17 cellular contexts compared by ENCODE assay signal in genomic region chr6:21710908-21711627, GRCh38.
"Had no signal": no experiment of that assay in that cellular context is flagged by ENCODE, and none has a peak within 500 bp of the region (broad histone marks: within the 10 kb centered on the region; RNA-seq: fewer than 3 reads in every experiment).

No MANE protein-coding gene starts in this region.

- H3K27ac Mint-ChIP-seq: activated CD8-positive, alpha-beta memory T cell treated with anti-CD3 and anti-CD28 coated beads, Interleukin-2, amount 10 ng/mL, durations not matched to agents 7 days and 5 days; activated naive CD8-positive, alpha-beta T cell; activated T-cell treated with anti-CD3 and anti-CD28 coated beads, Interleukin-2, amount 50 U/mL, for 24 hours; dendritic cell treated with granulocyte-macrophage colony-stimulating factor and Interleukin-4, amounts not matched to agents 40 ng/mL and 50 ng/mL, for 4 days; natural killer cell treated with Interleukin-12 subunit alpha and Interleukin-12 subunit beta and Interleukin-15 and Interleukin-18, amount 100 ng/mL, for 72 hours; stimulated activated effector memory CD8-positive, alpha-beta T cell treated with anti-CD3 and anti-CD28 coated beads, Interleukin-12 subunit alpha, Interleukin-12 subunit beta, amount 100 ng/mL, for 72 hours had no signal

- DNase-seq: activated CD4-positive, alpha-beta T cell treated with anti-CD3 and anti-CD28 coated beads for 1 hour; activated CD4-positive, alpha-beta T cell treated with anti-CD3 and anti-CD28 coated beads, Interleukin-2, amount 50 U/mL, for 48 hours; activated CD8-positive, alpha-beta memory T cell treated with anti-CD3 and anti-CD28 coated beads, Interleukin-2, amount 10 ng/mL, durations not matched to agents 7 days and 5 days; activated effector memory CD4-positive, alpha-beta T cell treated with Interleukin-2 at 50 U/mL for 16 hours; activated T-cell treated with anti-CD3 and anti-CD28 coated beads, Interleukin-2, amount 50 U/mL, for 24 hours; amygdala; brain microvascular endothelial cell; cerebellar nuclear complex; hypothalamus; pancreas; right cardiac atrium; tibial artery had no signal

- H3K9me3 ChIP-seq: pancreas, tibial artery had no signal

- H3K4me3 Mint-ChIP-seq: activated CD8-positive, alpha-beta memory T cell treated with anti-CD3 and anti-CD28 coated beads, Interleukin-2, amount 10 ng/mL, durations not matched to agents 7 days and 5 days; activated naive CD8-positive, alpha-beta T cell; activated T-cell treated with anti-CD3 and anti-CD28 coated beads, Interleukin-2, amount 50 U/mL, for 24 hours; dendritic cell treated with granulocyte-macrophage colony-stimulating factor and Interleukin-4, amounts not matched to agents 40 ng/mL and 50 ng/mL, for 4 days; natural killer cell treated with Interleukin-12 subunit alpha and Interleukin-12 subunit beta and Interleukin-15 and Interleukin-18, amount 100 ng/mL, for 72 hours; stimulated activated effector memory CD8-positive, alpha-beta T cell treated with anti-CD3 and anti-CD28 coated beads, Interleukin-12 subunit alpha, Interleukin-12 subunit beta, amount 100 ng/mL, for 72 hours had no signal

- H3K27me3 Mint-ChIP-seq: activated CD8-positive, alpha-beta memory T cell treated with anti-CD3 and anti-CD28 coated beads, Interleukin-2, amount 10 ng/mL, durations not matched to agents 7 days and 5 days; dendritic cell treated with granulocyte-macrophage colony-stimulating factor and Interleukin-4, amounts not matched to agents 40 ng/mL and 50 ng/mL, for 4 days had no signal

- ATAC-seq: activated CD8-positive, alpha-beta memory T cell treated with anti-CD3 and anti-CD28 coated beads, Interleukin-2, amount 10 ng/mL, durations not matched to agents 7 days and 5 days; natural killer cell treated with Interleukin-12 subunit alpha and Interleukin-12 subunit beta and Interleukin-15 and Interleukin-18, amount 100 ng/mL, for 72 hours; right cardiac atrium; stimulated activated effector memory CD8-positive, alpha-beta T cell treated with anti-CD3 and anti-CD28 coated beads, Interleukin-12 subunit alpha, Interleukin-12 subunit beta, amount 100 ng/mL, for 72 hours had no signal

- H3K36me3 ChIP-seq: brain microvascular endothelial cell, pancreas, tibial artery had no signal

- H3K4me1 Mint-ChIP-seq: activated CD8-positive, alpha-beta memory T cell treated with anti-CD3 and anti-CD28 coated beads, Interleukin-2, amount 10 ng/mL, durations not matched to agents 7 days and 5 days; stimulated activated effector memory CD8-positive, alpha-beta T cell treated with anti-CD3 and anti-CD28 coated beads, Interleukin-12 subunit alpha, Interleukin-12 subunit beta, amount 100 ng/mL, for 72 hours had no signal

- H3K4me3 ChIP-seq: lung, pancreas, tibial artery had no signal

- H3K27ac ChIP-seq: brain microvascular endothelial cell, pancreas, tibial artery had no signal

- H3K36me3 Mint-ChIP-seq: activated CD8-positive, alpha-beta memory T cell treated with anti-CD3 and anti-CD28 coated beads, Interleukin-2, amount 10 ng/mL, durations not matched to agents 7 days and 5 days; activated naive CD8-positive, alpha-beta T cell; natural killer cell treated with Interleukin-12 subunit alpha and Interleukin-12 subunit beta and Interleukin-15 and Interleukin-18, amount 100 ng/mL, for 72 hours; stimulated activated effector memory CD8-positive, alpha-beta T cell treated with anti-CD3 and anti-CD28 coated beads, Interleukin-12 subunit alpha, Interleukin-12 subunit beta, amount 100 ng/mL, for 72 hours had no signal

- H3K27me3 ChIP-seq: brain microvascular endothelial cell, pancreas, tibial artery had no signal

- H3K4me1 ChIP-seq: pancreas had no signal

- H3K9me3 Mint-ChIP-seq: activated T-cell treated with anti-CD3 and anti-CD28 coated beads, Interleukin-2, amount 50 U/mL, for 24 hours; dendritic cell treated with granulocyte-macrophage colony-stimulating factor and Interleukin-4, amounts not matched to agents 40 ng/mL and 50 ng/mL, for 4 days; natural killer cell treated with Interleukin-12 subunit alpha and Interleukin-12 subunit beta and Interleukin-15 and Interleukin-18, amount 100 ng/mL, for 72 hours; stimulated activated effector memory CD8-positive, alpha-beta T cell treated with anti-CD3 and anti-CD28 coated beads, Interleukin-12 subunit alpha, Interleukin-12 subunit beta, amount 100 ng/mL, for 72 hours had no signal
